ENCODE assay signal across 14 cellular contexts in genomic region chr14:92534863-92535654, GRCh38. TPM values are rescaled to one million over a fixed set of nuclear protein-coding genes. Genes with fewer than 3 reads are reported as not detected.
DNase-seq lines count a peak whose midpoint lies in the region; TF ChIP-seq lines count a peak whose summit lies in the region.
"Had no signal": no experiment of that assay in that cellular context is flagged by ENCODE, and none has a peak within 500 bp of the region (broad histone marks: within the 10 kb centered on the region; RNA-seq: fewer than 3 reads in every experiment).

No MANE protein-coding gene starts in this region.

- peak overlapping the region; percentile 10 to 17 for H3K27ac ChIP-seq in uterus
- H3K27ac ChIP-seq in thyroid gland, result no peak overlapping the region
- H3K27ac ChIP-seq: left lung had no signal

- peaks cover 6% of the 10 kb centered on the region for H3K27me3 Mint-ChIP-seq in activated CD4-positive, alpha-beta memory T cell treated with anti-CD3 and anti-CD28 coated beads, Interleukin-2, amount 10 ng/mL, durations not matched to agents 7 days and 5 days
- peaks cover 11 to 15% (median 12%) of the 10 kb centered on the region in 3 donors for H3K27me3 Mint-ChIP-seq in immature natural killer cell (ENCODE audit: low read depth in 3 of 3)

- H3K27me3 ChIP-seq in uterus (no peaks in the 10 kb centered on the region), thyroid gland (no peaks in the 10 kb centered on the region)
- H3K27me3 ChIP-seq: breast epithelium, heart right ventricle, left lung had no signal

- whole genome bisulfite sequencing in thyroid gland, 2 donors, result 76 to 81% methylated on average over 16 to 17 of the region's 17 CpGs

- no peak for TF ChIP-seq CTCF in uterus (IDR thresholded peaks at IDR 0.05)
- no peak for TF ChIP-seq CTCF in thyroid gland (IDR thresholded peaks at IDR 0.05)

- H3K4me1 ChIP-seq in uterus (peaks cover 4 to 8% of the 10 kb centered on the region in 2 donors), thyroid gland (peaks cover 9 to 18% of the 10 kb centered on the region in 2 donors)

- no peak overlapping the region for H3K27ac Mint-ChIP-seq in activated CD4-positive, alpha-beta memory T cell treated with anti-CD3 and anti-CD28 coated beads, Interleukin-2, amount 10 ng/mL, durations not matched to agents 7 days and 5 days
- H3K27ac Mint-ChIP-seq in immature natural killer cell, result peak overlapping the region; percentile 96 to 100 (median 100)

- H3K4me3 ChIP-seq in uterus (no peak overlapping the region), thyroid gland (replicated peaks in 1 of 3) (no peak overlapping the region)
- H3K4me3 ChIP-seq: breast epithelium, heart right ventricle, left lung had no signal

- H3K36me3 Mint-ChIP-seq in activated CD4-positive, alpha-beta memory T cell treated with anti-CD3 and anti-CD28 coated beads, Interleukin-2, amount 10 ng/mL, durations not matched to agents 7 days and 5 days (ENCODE audit: low read depth), result no peaks in the 10 kb centered on the region
- H3K36me3 Mint-ChIP-seq in immature natural killer cell, result peaks cover 0 to 4% (median 0%) of the 10 kb centered on the region in 3 donors

- no peak for TF ChIP-seq POLR2A in uterus (IDR thresholded peaks at IDR 0.05)
- no peak for TF ChIP-seq POLR2A in thyroid gland (IDR thresholded peaks at IDR 0.05)

- H3K4me3 Mint-ChIP-seq in activated CD4-positive, alpha-beta memory T cell treated with anti-CD3 and anti-CD28 coated beads, Interleukin-2, amount 10 ng/mL, durations not matched to agents 7 days and 5 days, result peak overlapping the region; percentile 2
- H3K4me3 Mint-ChIP-seq in immature natural killer cell, result peak overlapping the region; percentile 67 to 89 (median 79)

- no peaks in the 10 kb centered on the region for H3K36me3 ChIP-seq in uterus
- no peaks in the 10 kb centered on the region for H3K36me3 ChIP-seq in thyroid gland
- H3K36me3 ChIP-seq: breast epithelium, heart right ventricle, left lung had no signal

- DNase-seq in stimulated activated naive CD4-positive, alpha-beta T cell (lab: John Stamatoyannopoulos, UW), result peak in 5 of 6 experiments; percentile 28 to 67 (median 57)
- DNase-seq in stimulated activated naive CD4-positive, alpha-beta T cell treated with Interleukin-2 at 50 U/mL for 16 hours (lab: John Stamatoyannopoulos, UW), result no peak
- DNase-seq in activated CD4-positive, alpha-beta memory T cell treated with anti-CD3 and anti-CD28 coated beads, Interleukin-2, amount 10 ng/mL, durations not matched to agents 7 days and 5 days, result no peak
- peak; percentile 45 to 51 (median 45) for DNase-seq in immature natural killer cell
- DNase-seq in uterus, result no peak
- no peak for DNase-seq in thyroid gland
- no peak for DNase-seq in NCI-H1436 treated with DMSO at 0.1 percent for 48 hours (lab: John Stamatoyannopoulos, UW)
- DNase-seq in NCI-H1092 (lab: John Stamatoyannopoulos, UW), result no peak
- DNase-seq: heart right ventricle; Kasumi-1; NCI-H2081 treated with DMSO at 0.1 percent for 48 hours; stimulated activated CD8-positive, alpha-beta memory T cell treated with anti-CD3 and anti-CD28 coated beads, Interleukin-4, amount 100 ng/mL, for 48 hours had no signal

- no peaks in the 10 kb centered on the region for H3K9me3 ChIP-seq in uterus
- no peaks in the 10 kb centered on the region for H3K9me3 ChIP-seq in thyroid gland
- H3K9me3 ChIP-seq: breast epithelium, heart right ventricle, left lung had no signal

- POLR2A ChIA-PET in activated CD4-positive, alpha-beta memory T cell treated with anti-CD3 and anti-CD28 coated beads, Interleukin-2, amount 10 ng/mL, durations not matched to agents 7 days and 5 days (lab: Charles Lee), result interaction anchor here (0.9 kb wide), 2 partner anchors 15 to 429 kb away, joined by 3 read pairs; partner anchors contain the start of gene ATXN3

- CTCF ChIA-PET in activated CD4-positive, alpha-beta memory T cell treated with anti-CD3 and anti-CD28 coated beads, Interleukin-2, amount 10 ng/mL, durations not matched to agents 7 days and 5 days (lab: Charles Lee), result interaction anchor here (0.9 kb wide), 2 partner anchors 9 to 151 kb away, joined by 3 to 8 read pairs; no protein-coding TSS in a partner anchor

- H3K9me3 Mint-ChIP-seq in activated CD4-positive, alpha-beta memory T cell treated with anti-CD3 and anti-CD28 coated beads, Interleukin-2, amount 10 ng/mL, durations not matched to agents 7 days and 5 days, result no peaks in the 10 kb centered on the region
- H3K9me3 Mint-ChIP-seq in immature natural killer cell, result peaks cover 0 to under 1% (median 0%) of the 10 kb centered on the region in 6 donors

- H3K4me1 Mint-ChIP-seq in activated CD4-positive, alpha-beta memory T cell treated with anti-CD3 and anti-CD28 coated beads, Interleukin-2, amount 10 ng/mL, durations not matched to agents 7 days and 5 days, result peaks cover 33% of the 10 kb centered on the region
- H3K4me1 Mint-ChIP-seq in immature natural killer cell, result peaks cover 91 to 92% of the 10 kb centered on the region in 2 donors

- intact Hi-C loops in uterus (cut with DNase I; ENCODE audit: low total_unique reads), result no loop called here
- intact Hi-C loops in thyroid gland (cut with DNase I), result no loop called here

RNA-seq across cellular contexts. Expression of gene RIN3, which starts 21.5 kb away (rescaled TPM):
- total RNA-seq in activated CD4-positive, alpha-beta memory T cell treated with anti-CD3 and anti-CD28 coated beads, Interleukin-2, amount 10 ng/mL, durations not matched to agents 7 days and 5 days, result 10 to 100 TPM; 29.3 to 31.5 TPM
- polyA plus RNA-seq in immature natural killer cell, result 100 to 1,000 TPM in 1 of 3 donors, 10 to 100 TPM in 2; 38.8 to 131 (median 60.1) TPM
- total RNA-seq in uterus (10 to 100 TPM in 2 of 4 donors, 1 to 10 TPM in 2; 6.2 to 29.8 (median 12.2) TPM), thyroid gland (1 to 10 TPM; 4.7 to 7.9 (median 6.6) TPM)

Comparison
In these comparisons a context has a peak if more than half of its experiments do, and no peak if none do; other contexts are left out.
1. DNase-seq: peak in stimulated activated naive CD4-positive, alpha-beta T cell (5 of 6) and immature natural killer cell (3 of 3); none in stimulated activated naive CD4-positive, alpha-beta T cell treated with Interleukin-2 at 50 U/mL for 16 hours (single experiment), activated CD4-positive, alpha-beta memory T cell treated with anti-CD3 and anti-CD28 coated beads, Interleukin-2, amount 10 ng/mL, durations not matched to agents 7 days and 5 days (single experiment), uterus (0 of 2), thyroid gland (0 of 2), NCI-H1436 treated with DMSO at 0.1 percent for 48 hours (single experiment) and NCI-H1092 (single experiment).
2. H3K27ac ChIP-seq: peak in uterus (2 of 2); none in thyroid gland (0 of 3).